Comparison of ENCODE assay signal across 1 cellular context in genomic region chr19:35106898-35107540, GRCh38.
TF ChIP-seq lines count a peak whose summit lies in the region.

No MANE protein-coding gene starts in this region.

TF ChIP-seq in WTC11, 78 proteins besides CTCF, POLR2A, EP300 and RAD21 (continued from another document):
- peak; percentile 82 for TF ChIP-seq GTF2I (CRISPR knock-in tag; conservative IDR thresholded peaks at IDR 0.05)
